20 cellular contexts compared by ENCODE assay signal in the genomic region with DNA sequence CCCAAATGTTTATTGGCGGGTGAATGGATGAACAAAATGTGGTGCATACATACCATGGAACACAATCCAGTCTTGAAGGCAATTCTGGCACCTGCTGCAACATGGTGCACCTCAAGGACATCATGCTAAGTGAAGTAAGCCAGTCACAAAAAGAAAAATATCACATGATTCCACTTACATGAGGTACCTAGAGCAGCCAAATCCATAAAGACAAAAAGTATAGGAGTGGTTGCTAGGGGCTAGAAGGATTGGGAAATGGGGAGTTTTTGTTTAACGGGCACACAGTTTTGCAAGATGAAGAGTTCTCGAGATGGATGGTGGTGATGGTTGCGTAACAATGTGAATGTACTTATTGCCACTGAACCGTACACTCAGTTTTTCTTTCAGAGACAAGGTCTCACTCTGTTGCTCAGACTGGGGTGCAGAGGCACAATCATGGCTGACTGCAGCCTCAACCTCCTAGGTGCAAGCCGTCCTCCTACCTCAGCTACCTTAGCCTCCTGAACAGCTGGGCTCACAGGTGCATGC.
DNase-seq lines count a peak whose midpoint lies in the region; ATAC-seq, FAIRE-seq and TF ChIP-seq lines count a peak whose summit lies in the region.
"Had no signal": no experiment of that assay in that cellular context is flagged by ENCODE, and none has a peak within 500 bp of the region (broad histone marks: within the 10 kb centered on the region; RNA-seq: fewer than 3 reads in every experiment).

No MANE protein-coding gene starts in this region.

- TF ChIP-seq CTCF in HepG2 (CRISPR knock-in tag; IDR thresholded peaks at IDR 0.05) (no peak), right lobe of liver (IDR thresholded peaks at IDR 0.05) (no peak), endodermal cell (conservative IDR thresholded peaks at IDR 0.05) (no peak)

- DNase-seq in HepG2 (ENCODE audit: low spot score) = no peak
- DNase-seq in right lobe of liver = no peak
- DNase-seq in NCI-H345 treated with DMSO at 0.1 percent for 48 hours (lab: John Stamatoyannopoulos, UW; ENCODE audit: unreplicated experiment) = peak; percentile 47
- DNase-seq in SKM-1 treated with dmso at 0.1 percent for 144 hours (lab: John Stamatoyannopoulos, UW; ENCODE audit: unreplicated experiment) = peak; percentile 33
- no peak for DNase-seq in endodermal cell
- no peak for DNase-seq in Karpas-422
- DNase-seq in putamen (ENCODE audit: low spot score) = no peak
- no peak for DNase-seq in HAP-1 (ENCODE audit: low spot score in 2 of 2)
- DNase-seq: 8988T, DND-41, GM23248, NCI-H1436, NCI-H2029 treated with DMSO at 0.1 percent for 48 hours, NCI-H524, SHP77 treated with DMSO at 0.1 percent for 48 hours, SW 1271 had no signal

- no peak for TF ChIP-seq RAD21 in HepG2 (CRISPR knock-in tag; IDR thresholded peaks at IDR 0.05)

- no peak for ATAC-seq in HepG2
- no peak for ATAC-seq in right lobe of liver
- ATAC-seq: HCT116 had no signal

- no peak overlapping the region for H3K4me2 ChIP-seq in HepG2 (ENCODE audit: low read depth, low read length)
- no peak overlapping the region for H3K4me2 ChIP-seq in Karpas-422 (ENCODE audit: low read depth, low read length, poor library complexity, severe bottlenecking)
- H3K4me2 ChIP-seq: BLaER1 had no signal

- H3K9me3 ChIP-seq in HepG2 (ENCODE audit: low read length) (no peaks in the 10 kb centered on the region), right lobe of liver (no peaks in the 10 kb centered on the region), endodermal cell (ENCODE audit: control insufficient read depth, low read length) (no peaks in the 10 kb centered on the region), Karpas-422 (ENCODE audit: low read length) (no peaks in the 10 kb centered on the region), HAP-1 (no peaks in the 10 kb centered on the region)
- H3K9me3 ChIP-seq: BLaER1 had no signal

- H4K20me1 ChIP-seq in HepG2 (ENCODE audit: insufficient read depth, low read length) (no peaks in the 10 kb centered on the region), Karpas-422 (ENCODE audit: insufficient read depth, low read depth, low read length) (no peaks in the 10 kb centered on the region)
- H4K20me1 ChIP-seq: BLaER1 had no signal

- in situ Hi-C loops in HepG2 (cut with HindIII; ENCODE audit: extremely low pct_ligation_motif_present, low pct_unique_long_range_greater_than_20kb) = no loop called here
- in situ Hi-C loops in HAP-1 (cut with MboI; ENCODE audit: low sequenced_read_pairs) = no loop called here

- H3K9me3 Mint-ChIP-seq in endodermal cell = no peaks in the 10 kb centered on the region

- H3K27me3 Mint-ChIP-seq in endodermal cell (ENCODE audit: insufficient read depth) = no peaks in the 10 kb centered on the region

- 31% methylated on average over 6 of the region's 6 CpGs for whole genome bisulfite sequencing in HepG2 (ENCODE audit: low lambda C conversion rate)
- WGBS in right lobe of liver (ENCODE audit: insufficient coverage, low coverage, low lambda C conversion rate, missing lambda C conversion rate) = 62% methylated on average over 6 of the region's 6 CpGs
- 94 to 96% methylated on average over 3 to 6 of the region's 6 CpGs for WGBS in endodermal cell (ENCODE audit: insufficient coverage in 1 of 2, insufficient read length in 1 of 2), 2 experiments

- H3K4me1 ChIP-seq in HepG2 (ENCODE audit: insufficient read depth, low read length) = no peaks in the 10 kb centered on the region
- H3K4me1 ChIP-seq in right lobe of liver = no peaks in the 10 kb centered on the region
- H3K4me1 ChIP-seq in endodermal cell (ENCODE audit: control insufficient read depth, insufficient read depth, low read length) = no peaks in the 10 kb centered on the region
- no peaks in the 10 kb centered on the region for H3K4me1 ChIP-seq in Karpas-422 (ENCODE audit: low read length)
- H3K4me1 ChIP-seq in HAP-1 = no peaks in the 10 kb centered on the region
- H3K4me1 ChIP-seq: BLaER1 had no signal

- CTCF ChIA-PET in HepG2 (lab: Yijun Ruan, JAX; ENCODE audit: low intra/inter-chr PET ratio, low total read pairs) = no interaction called here

- H3K27me3 ChIP-seq in HepG2 (ENCODE audit: control insufficient read depth in 1 of 2, insufficient read depth in 2 of 2, low read length in 2 of 2) (0 out of 5 replicates have a peak, but pooled peaks cover 0 to 4% of the 10 kb centered on the region in 2 experiments), right lobe of liver (no peaks in the 10 kb centered on the region), endodermal cell (ENCODE audit: control insufficient read depth, insufficient read depth, low read length, poor library complexity, severe bottlenecking) (no peaks in the 10 kb centered on the region), Karpas-422 (ENCODE audit: low read length) (no peaks in the 10 kb centered on the region), HAP-1 (ENCODE audit: low read depth) (no peaks in the 10 kb centered on the region)
- H3K27me3 ChIP-seq: BLaER1 had no signal

- no peak for TF ChIP-seq EP300 in HepG2 (IDR thresholded peaks at IDR 0.05; ENCODE audit: low read depth in 2 of 2, low read length in 2 of 2)
- no peak for TF ChIP-seq EP300 in HepG2 (CRISPR knock-in tag; IDR thresholded peaks at IDR 0.05; ENCODE audit: borderline replicate concordance)

- H3K4me3 Mint-ChIP-seq in endodermal cell = no peak overlapping the region

- TF ChIP-seq POLR2A in HepG2 (IDR thresholded peaks at IDR 0.05; ENCODE audit: insufficient read depth in 1 of 2, low read depth in 2 of 2, low read length in 2 of 2) (no peak), right lobe of liver (IDR thresholded peaks at IDR 0.05) (no peak)

- H2AFZ ChIP-seq in HepG2 (ENCODE audit: low read length) (no peak overlapping the region), Karpas-422 (ENCODE audit: low read length) (no peak overlapping the region)
- H2AFZ ChIP-seq: GM23248 had no signal

- no peaks in the 10 kb centered on the region for H3K9me2 ChIP-seq in Karpas-422 (replicated peaks; ENCODE audit: insufficient read depth, low read length)

- POLR2A ChIA-PET in HepG2 (lab: Yijun Ruan, JAX) = no interaction called here

- BruUV-seq in HepG2 (replicated peaks; lab: Mats Ljungman, UMichigan) = no TSS peak

- H3K4me3 ChIP-seq in HepG2 (replicated peaks in 1 of 3; ENCODE audit: insufficient read depth in 1 of 3, low read depth in 2 of 3, low read length in 3 of 3) (no peak overlapping the region), right lobe of liver (no peak overlapping the region), endodermal cell (ENCODE audit: low read length) (no peak overlapping the region), Karpas-422 (ENCODE audit: low read length) (no peak overlapping the region), HAP-1 (no peak overlapping the region)
- H3K4me3 ChIP-seq: BLaER1, GM23248 had no signal

- intact Hi-C loops in HepG2 (cut with micrococcal nuclease; ENCODE audit: unreplicated experiment) = no loop called here
- intact Hi-C loops in right lobe of liver (cut with DNase I) = no loop called here

- H3K27ac Mint-ChIP-seq in endodermal cell = no peak overlapping the region

- H3K27ac ChIP-seq in HepG2 (ENCODE audit: extremely low read length, insufficient read depth, low read length) (no peak overlapping the region), right lobe of liver (no peak overlapping the region), endodermal cell (ENCODE audit: low read depth, low read length) (no peak overlapping the region), Karpas-422 (ENCODE audit: low read length) (no peak overlapping the region)
- H3K27ac ChIP-seq: BLaER1, GM23248 had no signal

- H3K79me2 ChIP-seq in HepG2 (ENCODE audit: insufficient read depth, low read length) (no peaks in the 10 kb centered on the region), Karpas-422 (ENCODE audit: low read length) (no peaks in the 10 kb centered on the region)

- no peaks in the 10 kb centered on the region for H3K4me1 Mint-ChIP-seq in endodermal cell

- H3K36me3 ChIP-seq in HepG2 (replicated peaks in 1 of 2; ENCODE audit: control insufficient read depth in 1 of 2, insufficient read depth in 2 of 2, low read length in 2 of 2) (no peaks in the 10 kb centered on the region), right lobe of liver (no peaks in the 10 kb centered on the region), endodermal cell (ENCODE audit: control insufficient read depth, insufficient read depth, low read length) (no peaks in the 10 kb centered on the region), Karpas-422 (ENCODE audit: insufficient read depth, low read length) (no peaks in the 10 kb centered on the region), HAP-1 (replicated peaks) (no peaks in the 10 kb centered on the region)
- H3K36me3 ChIP-seq: BLaER1 had no signal

- no peaks in the 10 kb centered on the region for H3K36me3 Mint-ChIP-seq in endodermal cell (ENCODE audit: low read depth)

- H3K9ac ChIP-seq in HepG2 (ENCODE audit: insufficient read depth, low read depth, low read length) (no peak overlapping the region), endodermal cell (ENCODE audit: extremely low read depth, low read length, poor library complexity, severe bottlenecking) (no peak overlapping the region), Karpas-422 (ENCODE audit: low read length) (no peak overlapping the region)
- H3K9ac ChIP-seq: BLaER1, GM23248 had no signal

- no peak for FAIRE-seq in HepG2 (lab: Jason Lieb, UNC)
- FAIRE-seq: G401.6, GM18507 had no signal

TF ChIP-seq in HepG2, 621 proteins besides CTCF, POLR2A, EP300 and RAD21:
- peak; percentile 56 for TF ChIP-seq CEBPG (CRISPR knock-in tag; IDR thresholded peaks at IDR 0.05)
- TF ChIP-seq CEBPB (IDR thresholded peaks at IDR 0.05; ENCODE audit: borderline replicate concordance, low read depth, low read length) = peak; percentile 94
- TF ChIP-seq, protein P1, sequence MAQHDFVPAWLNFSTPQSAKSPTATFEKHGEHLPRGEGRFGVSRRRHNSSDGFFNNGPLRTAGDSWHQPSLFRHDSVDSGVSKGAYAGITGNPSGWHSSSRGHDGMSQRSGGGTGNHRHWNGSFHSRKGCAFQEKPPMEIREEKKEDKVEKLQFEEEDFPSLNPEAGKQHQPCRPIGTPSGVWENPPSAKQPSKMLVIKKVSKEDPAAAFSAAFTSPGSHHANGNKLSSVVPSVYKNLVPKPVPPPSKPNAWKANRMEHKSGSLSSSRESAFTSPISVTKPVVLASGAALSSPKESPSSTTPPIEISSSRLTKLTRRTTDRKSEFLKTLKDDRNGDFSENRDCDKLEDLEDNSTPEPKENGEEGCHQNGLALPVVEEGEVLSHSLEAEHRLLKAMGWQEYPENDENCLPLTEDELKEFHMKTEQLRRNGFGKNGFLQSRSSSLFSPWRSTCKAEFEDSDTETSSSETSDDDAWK (CRISPR knock-in tag; IDR thresholded peaks at IDR 0.05) = no peak

Comparison
In these comparisons a context has a peak if more than half of its experiments do, and no peak if none do; other contexts are left out.
1. DNase-seq: peak in NCI-H345 treated with DMSO at 0.1 percent for 48 hours (single experiment) and SKM-1 treated with dmso at 0.1 percent for 144 hours (single experiment); none in HepG2 (single experiment), right lobe of liver (0 of 3), endodermal cell (single experiment), Karpas-422 (single experiment), putamen (single experiment) and HAP-1 (0 of 2).